In genomic region chr17:14933676-14934075, GRCh38 we compare ENCODE assay signal across 27 cellular contexts.
"Had no signal": no experiment of that assay in that cellular context is flagged by ENCODE, and none has a peak within 500 bp of the region (broad histone marks: within the 10 kb centered on the region; RNA-seq: fewer than 3 reads in every experiment).

No MANE protein-coding gene starts in this region.

- DNase-seq: colonic mucosa; cortex of kidney; dermis blood vessel endothelial cell; dorsolateral prefrontal cortex; effector CD4-positive, alpha-beta T cell; effector CD8-positive, alpha-beta T cell; effector memory CD4-positive, alpha-beta T cell; effector memory CD8-positive, alpha-beta T cell; endodermal cell; erythroblast; esophagus squamous epithelium; foreskin fibroblast; foreskin keratinocyte; foreskin melanocyte; gastrocnemius medialis; glutamatergic neuron; head of caudate nucleus; heart left ventricle; heart right ventricle had no signal

- H3K9me3 ChIP-seq: colonic mucosa, esophagus muscularis mucosa, esophagus squamous epithelium, gastrocnemius medialis, gastroesophageal sphincter, heart left ventricle, heart right ventricle had no signal

- H3K36me3 ChIP-seq: colonic mucosa, esophagus muscularis mucosa, esophagus squamous epithelium, gastrocnemius medialis, gastroesophageal sphincter, heart left ventricle, heart right ventricle had no signal

- FAIRE-seq: colon, endometrium, endothelial cell of umbilical vein, frontal cortex had no signal

- H3K4me3 ChIP-seq: colonic mucosa, coronary artery, dorsolateral prefrontal cortex, esophagus muscularis mucosa, esophagus squamous epithelium, gastrocnemius medialis, gastroesophageal sphincter, heart left ventricle, heart right ventricle had no signal

- H3K4me1 ChIP-seq: colonic mucosa, esophagus muscularis mucosa, esophagus squamous epithelium, foreskin keratinocyte, gastrocnemius medialis, gastroesophageal sphincter, heart left ventricle, heart right ventricle had no signal

- H3K27ac ChIP-seq: colonic mucosa, coronary artery, dorsolateral prefrontal cortex, epithelial cell of prostate, esophagus muscularis mucosa, esophagus squamous epithelium, foreskin keratinocyte, gastrocnemius medialis, gastroesophageal sphincter, heart left ventricle, heart right ventricle had no signal

- H3K27me3 ChIP-seq: colonic mucosa, esophagus squamous epithelium, gastrocnemius medialis had no signal
